In the genomic region with DNA sequence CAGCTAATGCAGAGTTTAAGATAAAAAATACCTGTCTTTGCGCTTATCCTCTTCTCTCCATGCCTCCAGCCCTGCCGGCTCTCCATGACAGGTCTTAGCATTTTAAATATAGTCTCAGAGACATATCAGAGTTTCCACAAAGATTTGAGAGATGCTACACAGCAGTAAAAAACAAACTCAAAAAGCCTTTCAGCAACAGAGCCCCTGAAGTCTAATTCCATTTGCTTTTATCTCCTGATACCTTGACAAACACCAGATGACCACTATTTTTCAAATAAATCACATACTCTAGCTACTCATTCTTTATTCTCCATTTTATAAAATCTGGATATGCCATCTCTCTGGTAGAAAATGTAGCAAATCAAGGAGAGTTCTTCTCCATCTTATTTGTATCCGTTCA, we compare ENCODE assay signal across 27 cellular contexts.
"Had no signal": no experiment of that assay in that cellular context is flagged by ENCODE, and none has a peak within 500 bp of the region (broad histone marks: within the 10 kb centered on the region; RNA-seq: fewer than 3 reads in every experiment).

No MANE protein-coding gene starts in this region.

- DNase-seq: occipital lobe; ovary; posterior cingulate gyrus; psoas muscle; right cardiac atrium; right lobe of liver; sigmoid colon; small intestine; stimulated activated CD4-positive, alpha-beta T cell treated with anti-CD3 and anti-CD28 coated beads, Interleukin-15, amount 100 ng/mL, for 24 hours; stimulated activated CD4-positive, alpha-beta T cell treated with anti-CD3 and anti-CD28 coated beads, Interleukin-2, amount 100 ng/mL, for 24 hours; stimulated activated CD4-positive, alpha-beta T cell treated with anti-CD3 and anti-CD28 coated beads, Interleukin-2, amount 100 ng/mL, for 48 hours; stimulated activated CD4-positive, alpha-beta T cell treated with anti-CD3 and anti-CD28 coated beads, Interleukin-4, amount 100 ng/mL, for 24 hours; stimulated activated naive B cell treated with anti-CD40 and anti-IgM and Interleukin-4, amounts not matched to agents 10 μg/mL and 1 μg/mL and 100 μg/mL, for 72 hours; stimulated activated naive CD4-positive, alpha-beta T cell treated with Interleukin-2 at 50 U/mL for 16 hours; stomach; thyroid gland; trophoblast cell; upper lobe of left lung had no signal

- H3K36me3 Mint-ChIP-seq: natural killer cell treated with Interleukin-12 subunit alpha and Interleukin-12 subunit beta and Interleukin-15 and Interleukin-18, amount 100 ng/mL, for 72 hours; neural progenitor cell; stimulated activated effector memory CD8-positive, alpha-beta T cell treated with anti-CD3 and anti-CD28 coated beads, Interleukin-12 subunit alpha, Interleukin-12 subunit beta, amount 100 ng/mL, for 72 hours; stimulated activated naive B cell treated with anti-CD40 and anti-IgM and Interleukin-4, amounts not matched to agents 10 μg/mL and 1 μg/mL and 100 μg/mL, for 72 hours had no signal

- H3K4me2 ChIP-seq: neural progenitor cell had no signal

- H3K27ac ChIP-seq: neural progenitor cell, ovary, parathyroid adenoma, psoas muscle, right lobe of liver, sigmoid colon, stomach, thoracic aorta, thyroid gland, tibial nerve, upper lobe of left lung, vagina had no signal

- H3K27me3 ChIP-seq: neural progenitor cell, ovary, right lobe of liver, sigmoid colon, stomach, thyroid gland, tibial nerve, upper lobe of left lung, vagina had no signal

- H3K4me1 Mint-ChIP-seq: stimulated activated effector memory CD8-positive, alpha-beta T cell treated with anti-CD3 and anti-CD28 coated beads, Interleukin-12 subunit alpha, Interleukin-12 subunit beta, amount 100 ng/mL, for 72 hours; stimulated activated naive B cell treated with anti-CD40 and anti-IgM and Interleukin-4, amounts not matched to agents 10 μg/mL and 1 μg/mL and 100 μg/mL, for 72 hours had no signal

- H3K9ac ChIP-seq: neural progenitor cell, parathyroid adenoma had no signal

- H3K79me2 ChIP-seq: parathyroid adenoma had no signal

- H3K27me3 Mint-ChIP-seq: progenitor cell of endocrine pancreas; stimulated activated naive B cell treated with anti-CD40 and anti-IgM and Interleukin-4, amounts not matched to agents 10 μg/mL and 1 μg/mL and 100 μg/mL, for 72 hours; stimulated activated naive CD8-positive, alpha-beta T cell treated with anti-CD3 and anti-CD28 coated beads, Interleukin-15, Interleukin-2, amounts not matched to agents 100 ng/mL and 50 ng/mL, for 24 hours had no signal

- H3K36me3 ChIP-seq: neural progenitor cell, ovary, right lobe of liver, sigmoid colon, stomach, thoracic aorta, thyroid gland, tibial nerve, upper lobe of left lung, vagina had no signal

- H2AFZ ChIP-seq: neural progenitor cell, parathyroid adenoma had no signal

- H3K4me3 Mint-ChIP-seq: natural killer cell treated with Interleukin-12 subunit alpha and Interleukin-12 subunit beta and Interleukin-15 and Interleukin-18, amount 100 ng/mL, for 72 hours; neural progenitor cell; stimulated activated effector memory CD8-positive, alpha-beta T cell treated with anti-CD3 and anti-CD28 coated beads, Interleukin-12 subunit alpha, Interleukin-12 subunit beta, amount 100 ng/mL, for 72 hours; stimulated activated naive B cell treated with anti-CD40 and anti-IgM and Interleukin-4, amounts not matched to agents 10 μg/mL and 1 μg/mL and 100 μg/mL, for 72 hours; stimulated activated naive CD8-positive, alpha-beta T cell treated with anti-CD3 and anti-CD28 coated beads, Interleukin-15, Interleukin-2, amounts not matched to agents 100 ng/mL and 50 ng/mL, for 24 hours had no signal

- H3K9me3 ChIP-seq: ovary, psoas muscle, right lobe of liver, sigmoid colon, stomach, thoracic aorta, thyroid gland, tibial nerve, upper lobe of left lung, vagina had no signal

- H3K9me3 Mint-ChIP-seq: natural killer cell treated with Interleukin-12 subunit alpha and Interleukin-12 subunit beta and Interleukin-15 and Interleukin-18, amount 100 ng/mL, for 72 hours; neural progenitor cell; stimulated activated effector memory CD8-positive, alpha-beta T cell treated with anti-CD3 and anti-CD28 coated beads, Interleukin-12 subunit alpha, Interleukin-12 subunit beta, amount 100 ng/mL, for 72 hours; stimulated activated naive B cell treated with anti-CD40 and anti-IgM and Interleukin-4, amounts not matched to agents 10 μg/mL and 1 μg/mL and 100 μg/mL, for 72 hours; stimulated activated naive CD8-positive, alpha-beta T cell treated with anti-CD3 and anti-CD28 coated beads, Interleukin-15, Interleukin-2, amounts not matched to agents 100 ng/mL and 50 ng/mL, for 24 hours had no signal

- H3K4me3 ChIP-seq: neural progenitor cell, ovary, psoas muscle, right lobe of liver, sigmoid colon, stomach, thoracic aorta, thyroid gland, tibial nerve, upper lobe of left lung, vagina had no signal

- H3K27ac Mint-ChIP-seq: natural killer cell treated with Interleukin-12 subunit alpha and Interleukin-12 subunit beta and Interleukin-15 and Interleukin-18, amount 100 ng/mL, for 72 hours; neural progenitor cell; progenitor cell of endocrine pancreas; stimulated activated effector memory CD8-positive, alpha-beta T cell treated with anti-CD3 and anti-CD28 coated beads, Interleukin-12 subunit alpha, Interleukin-12 subunit beta, amount 100 ng/mL, for 72 hours; stimulated activated naive B cell treated with anti-CD40 and anti-IgM and Interleukin-4, amounts not matched to agents 10 μg/mL and 1 μg/mL and 100 μg/mL, for 72 hours; stimulated activated naive CD8-positive, alpha-beta T cell treated with anti-CD3 and anti-CD28 coated beads, Interleukin-15, Interleukin-2, amounts not matched to agents 100 ng/mL and 50 ng/mL, for 24 hours had no signal

- H3K4me1 ChIP-seq: parathyroid adenoma, psoas muscle, sigmoid colon, stomach, thyroid gland, tibial nerve, upper lobe of left lung, vagina had no signal
